10 cellular contexts compared by ENCODE assay signal in the genomic region with DNA sequence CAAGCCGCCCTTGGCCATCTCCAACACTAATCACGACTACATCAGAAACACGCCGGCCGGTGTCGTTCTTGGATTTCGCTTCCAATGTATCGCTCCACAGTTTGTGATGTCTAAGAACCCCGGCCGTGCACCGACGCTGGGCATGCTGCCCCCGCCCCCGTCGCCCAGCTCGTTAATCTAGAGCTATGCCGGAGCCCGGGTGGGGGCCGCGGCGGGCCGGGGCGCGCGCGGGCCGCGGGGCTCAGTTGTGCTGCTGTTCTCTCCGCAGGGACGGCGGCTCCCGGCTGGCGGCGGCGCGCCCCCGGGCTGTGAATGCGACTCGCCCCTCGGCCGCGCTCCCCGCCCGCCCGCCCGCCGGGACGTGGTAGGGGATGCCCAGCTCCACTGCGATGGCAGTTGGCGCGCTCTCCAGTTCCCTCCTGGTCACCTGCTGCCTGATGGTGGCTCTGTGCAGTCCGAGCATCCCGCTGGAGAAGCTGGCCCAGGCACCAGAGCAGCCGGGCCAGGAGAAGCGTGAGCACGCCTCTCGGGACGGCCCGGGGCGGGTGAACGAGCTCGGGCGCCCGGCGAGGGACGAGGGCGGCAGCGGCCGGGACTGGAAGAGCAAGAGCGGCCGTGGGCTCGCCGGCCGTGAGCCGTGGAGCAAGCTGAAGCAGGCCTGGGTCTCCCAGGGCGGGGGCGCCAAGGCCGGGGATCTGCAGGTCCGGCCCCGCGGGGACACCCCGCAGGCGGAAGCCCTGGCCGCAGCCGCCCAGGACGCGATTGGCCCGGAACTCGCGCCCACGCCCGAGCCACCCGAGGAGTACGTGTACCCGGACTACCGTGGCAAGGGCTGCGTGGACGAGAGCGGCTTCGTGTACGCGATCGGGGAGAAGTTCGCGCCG. TPM values are rescaled to one million over a fixed set of nuclear protein-coding genes. Genes with fewer than 3 reads are reported as not detected.
DNase-seq lines count a peak whose midpoint lies in the region; ATAC-seq and TF ChIP-seq lines count a peak whose summit lies in the region.
"Had no signal": no experiment of that assay in that cellular context is flagged by ENCODE, and none has a peak within 500 bp of the region (broad histone marks: within the 10 kb centered on the region; RNA-seq: fewer than 3 reads in every experiment).

No MANE protein-coding gene starts in this region.

- H3K36me3 ChIP-seq in endodermal cell (ENCODE audit: control insufficient read depth, insufficient read depth, low read length) (no peaks in the 10 kb centered on the region), thoracic aorta (no peaks in the 10 kb centered on the region), SJCRH30 (no peaks in the 10 kb centered on the region)

- peaks cover 11% of the 10 kb centered on the region for H3K4me1 Mint-ChIP-seq in endodermal cell
- H3K4me1 Mint-ChIP-seq in mesothelial cell of epicardium = peaks cover 16% of the 10 kb centered on the region

- no peaks in the 10 kb centered on the region for H3K9me3 Mint-ChIP-seq in endodermal cell
- no peaks in the 10 kb centered on the region for H3K9me3 Mint-ChIP-seq in mesothelial cell of epicardium
- H3K9me3 Mint-ChIP-seq: activated T-helper 2 cell treated with anti-CD3 and anti-CD28 coated beads, Interferon-gamma antibody, Interleukin-2, Interleukin-4, amounts not matched to agents 10 μg/mL and 5 μg/mL and 100 μg/mL, durations not matched to agents 14 hours and 24 hours and 36 hours had no signal

- H3K27me3 ChIP-seq in endodermal cell (ENCODE audit: control insufficient read depth, insufficient read depth, low read length, poor library complexity, severe bottlenecking) (peaks cover 84% of the 10 kb centered on the region), thoracic aorta (replicated peaks; ENCODE audit: insufficient read depth) (no peaks in the 10 kb centered on the region), SJCRH30 (no peaks in the 10 kb centered on the region; the same call in 1 of the 2 replicates)

- peak; percentile 36 for DNase-seq in NCI-H345 (lab: John Stamatoyannopoulos, UW)
- no peak for DNase-seq in NCI-H345 treated with DMSO at 0.1 percent for 48 hours (lab: John Stamatoyannopoulos, UW; ENCODE audit: unreplicated experiment)
- peak; percentile 77 for DNase-seq in endodermal cell
- DNase-seq in mesothelial cell of epicardium (ENCODE audit: low spot score in 2 of 2, unreplicated experiment in 2 of 2) = peak; percentile 27 to 47
- no peak for DNase-seq in thoracic aorta (ENCODE audit: low spot score)
- DNase-seq in SJCRH30 = no peak
- DNase-seq in NCI-H1105 treated with DMSO at 0.1 percent for 48 hours (lab: John Stamatoyannopoulos, UW) = no peak

- WGBS in endodermal cell (ENCODE audit: insufficient coverage in 1 of 2, insufficient read length in 1 of 2), 2 experiments = 1 to 7% methylated on average over 27 to 106 of the region's 106 CpGs

- H3K27me3 Mint-ChIP-seq in endodermal cell (ENCODE audit: insufficient read depth) (peaks cover 81% of the 10 kb centered on the region), mesothelial cell of epicardium (ENCODE audit: low read depth) (peaks cover 88% of the 10 kb centered on the region)

- H3K9me3 ChIP-seq in endodermal cell (ENCODE audit: control insufficient read depth, low read length) (no peaks in the 10 kb centered on the region), thoracic aorta (no peaks in the 10 kb centered on the region), SJCRH30 (replicated peaks) (no peaks in the 10 kb centered on the region)

- H3K36me3 Mint-ChIP-seq in endodermal cell (ENCODE audit: low read depth) (no peaks in the 10 kb centered on the region), mesothelial cell of epicardium (no peaks in the 10 kb centered on the region)

- H3K27ac ChIP-seq in endodermal cell (ENCODE audit: low read depth, low read length) = no peak overlapping the region
- H3K27ac ChIP-seq in thoracic aorta = no peak overlapping the region
- H3K27ac ChIP-seq in SJCRH30 = no peak overlapping the region

- H3K4me3 Mint-ChIP-seq in endodermal cell (peak overlapping the region; percentile 59), mesothelial cell of epicardium (peak overlapping the region; percentile 81)

- no peak overlapping the region for H3K9ac ChIP-seq in endodermal cell (ENCODE audit: extremely low read depth, low read length, poor library complexity, severe bottlenecking)

- no peak for ATAC-seq in thoracic aorta (ENCODE audit: insufficient number of reproducible peaks, low FRiP score, low read depth)
- no peak for ATAC-seq in HG03342 (IDR thresholded peaks at IDR 0.05; ENCODE audit: unreplicated experiment)

- H3K27ac Mint-ChIP-seq in endodermal cell (no peak overlapping the region), mesothelial cell of epicardium (no peak overlapping the region)
- H3K27ac Mint-ChIP-seq: activated T-helper 2 cell treated with anti-CD3 and anti-CD28 coated beads, Interferon-gamma antibody, Interleukin-2, Interleukin-4, amounts not matched to agents 10 μg/mL and 5 μg/mL and 100 μg/mL, durations not matched to agents 14 hours and 24 hours and 36 hours had no signal

- TF ChIP-seq CTCF in endodermal cell (conservative IDR thresholded peaks at IDR 0.05) = no peak
- no peak for TF ChIP-seq CTCF in mesothelial cell of epicardium (IDR thresholded peaks at IDR 0.05; ENCODE audit: unreplicated experiment)
- TF ChIP-seq CTCF in thoracic aorta (IDR thresholded peaks at IDR 0.05) = no peak

- H3K4me3 ChIP-seq in endodermal cell (ENCODE audit: low read length) = peak overlapping the region; percentile 76
- peak overlapping the region; percentile 68 for H3K4me3 ChIP-seq in thoracic aorta
- no peak overlapping the region for H3K4me3 ChIP-seq in SJCRH30

- H3K4me1 ChIP-seq in endodermal cell (ENCODE audit: control insufficient read depth, insufficient read depth, low read length) = peaks cover 2% of the 10 kb centered on the region
- H3K4me1 ChIP-seq in thoracic aorta (ENCODE audit: control insufficient read depth in 1 of 2, low read depth in 2 of 2) = peaks cover 9 to 29% of the 10 kb centered on the region in 2 donors
- H3K4me1 ChIP-seq in SJCRH30 = no peaks in the 10 kb centered on the region

RNA-seq across cellular contexts. Expression of a gene that starts 1.9 kb away (rescaled TPM):
- total RNA-seq in endodermal cell (not detected), mesothelial cell of epicardium (0.27 to 0.32 TPM (median 0.29 TPM) in 3 replicates), thoracic aorta (under 1 TPM in 1 of 2 donors, not detected in 1; 0.14 TPM)
- 0.11 TPM for polyA plus RNA-seq in endodermal cell (2013, experiment 1 of 2)
- 0.08 TPM for polyA plus RNA-seq in endodermal cell (2013, experiment 2 of 2)
- not detected in 2 replicates for total RNA-seq in SJCRH30 (2014; rRNA removed; shearing (Covaris generic))
- total RNA-seq: activated T-helper 2 cell treated with anti-CD3 and anti-CD28 coated beads, Interferon-gamma antibody, Interleukin-2, Interleukin-4, amounts not matched to agents 10 μg/mL and 5 μg/mL and 100 μg/mL, durations not matched to agents 14 hours and 24 hours and 36 hours; T-helper 1 cell treated with Interleukin-12 subunit alpha and Interleukin-12 subunit beta and Interleukin-4 antibody, amounts not matched to agents 30 ng/mL and 1 ng/mL, for 36 hours had no signal

Comparison
In these comparisons a context has a peak if more than half of its experiments do, and no peak if none do; other contexts are left out.
1. DNase-seq: peak in NCI-H345 (single experiment), endodermal cell (single experiment) and mesothelial cell of epicardium (2 of 2); none in NCI-H345 treated with DMSO at 0.1 percent for 48 hours (single experiment), thoracic aorta (single experiment), SJCRH30 (0 of 2) and NCI-H1105 treated with DMSO at 0.1 percent for 48 hours (single experiment).